ENCODE assay signal across 8 cellular contexts in the genomic region with DNA sequence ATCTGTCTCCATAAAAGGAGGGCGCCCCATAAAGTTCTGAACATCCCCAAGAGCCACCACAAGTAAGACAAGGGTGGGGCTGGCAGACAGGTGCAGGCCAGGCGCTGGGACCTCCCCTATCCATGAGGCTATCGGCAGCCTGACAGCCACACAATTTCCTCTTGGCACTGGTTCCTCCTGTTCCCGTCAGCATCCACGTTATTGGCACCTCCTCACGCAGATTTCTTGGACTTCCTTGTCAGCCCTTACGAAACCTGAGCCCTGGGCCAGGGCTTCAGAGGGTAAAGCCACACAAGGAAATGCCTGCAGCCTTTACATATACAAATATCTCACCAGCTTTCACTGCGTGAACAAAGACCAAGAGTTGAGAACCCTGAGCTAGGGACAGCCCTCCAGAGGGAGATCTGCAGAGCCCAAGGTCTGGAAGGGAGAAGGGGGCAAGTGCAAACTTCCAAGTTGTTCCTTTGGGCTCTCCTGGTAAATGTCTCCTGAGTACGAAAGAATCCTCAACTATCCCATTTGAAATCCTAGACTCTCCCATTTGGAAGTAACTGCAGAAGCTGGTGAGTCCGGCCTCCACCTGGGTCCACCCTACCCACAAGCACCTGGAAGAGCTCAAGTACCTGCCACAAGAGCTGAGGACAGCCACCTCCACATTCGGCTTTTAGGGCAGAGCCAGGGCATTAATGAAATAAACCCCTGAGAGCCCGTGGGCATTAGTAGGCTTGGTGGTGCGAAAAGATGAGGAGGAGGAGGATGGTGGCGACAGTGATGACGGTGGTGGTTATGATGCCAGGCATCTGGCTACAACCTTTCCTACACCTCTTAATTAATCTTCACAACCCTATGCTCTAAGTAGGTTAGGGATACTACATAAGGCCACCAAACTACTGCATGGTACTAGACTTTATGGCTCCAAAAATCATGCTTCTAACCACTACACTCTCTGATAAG. TPM values are rescaled to one million over a fixed set of nuclear protein-coding genes. Genes with fewer than 3 reads are reported as not detected.
A peak's percentile ranks its signal among the peaks of the same experiment; 100 is the strongest.
DNase-seq lines count a peak whose midpoint lies in the region; ATAC-seq and TF ChIP-seq lines count a peak whose summit lies in the region.

No MANE protein-coding gene starts in this region.

- TF ChIP-seq POLR2A in stomach (IDR thresholded peaks at IDR 0.05), result no peak

- H3K27me3 ChIP-seq in stomach (no peaks in the 10 kb centered on the region), SJCRH30 (no peaks in the 10 kb centered on the region)

- peak; percentile 13 for ATAC-seq in HG03378 (IDR thresholded peaks at IDR 0.05; ENCODE audit: unreplicated experiment)
- no peak for ATAC-seq in HG03469 (IDR thresholded peaks at IDR 0.05; ENCODE audit: unreplicated experiment)

- no peaks in the 10 kb centered on the region for H3K9me3 Mint-ChIP-seq in activated CD4-positive, alpha-beta T cell treated with anti-CD3 and anti-CD28 coated beads, Interleukin-2, amount 10 ng/mL, durations not matched to agents 24 days and 14 days

- TF ChIP-seq CTCF in fibroblast of villous mesenchyme (IDR thresholded peaks at IDR 0.05; ENCODE audit: insufficient read depth, low read depth, low read length) (no peak), stomach (IDR thresholded peaks at IDR 0.05) (no peak)

- 36 to 41% (median 37%) methylated on average over 15 of the region's 15 CpGs for WGBS in stomach, 5 donors

- H3K4me1 ChIP-seq in stomach, result peaks cover 50 to 79% (median 67%) of the 10 kb centered on the region in 4 donors
- 0 out of 2 replicates have a peak, but pooled peaks cover 5% of the 10 kb centered on the region for H3K4me1 ChIP-seq in SJCRH30

- intact Hi-C loops in activated CD4-positive, alpha-beta T cell treated with anti-CD3 and anti-CD28 coated beads, Interleukin-2, amount 10 ng/mL, durations not matched to agents 24 days and 14 days (cut with micrococcal nuclease), result loop anchor here (1.0 to 5.0 kb wide), 5 partner anchors 21 to 362 kb away; partner anchors contain the start of genes PPP4R3A and TRIP11
- intact Hi-C loops in stomach (cut with DNase I; ENCODE audit: low total_unique reads), result no loop called here

- H3K27ac ChIP-seq in stomach (peak overlapping the region; percentile 83 to 93 (median 89)), SJCRH30 (no peak overlapping the region)

- DNase-seq in activated CD8-positive, alpha-beta memory T cell treated with anti-CD3 and anti-CD28 coated beads, Interleukin-2, amount 50 U/mL, for 4 hours, result peak; percentile 38
- DNase-seq in activated CD8-positive, alpha-beta memory T cell treated with anti-CD3 and anti-CD28 coated beads for 24 hours, result no peak
- peak; percentile 82 for DNase-seq in activated CD4-positive, alpha-beta T cell treated with anti-CD3 and anti-CD28 coated beads, Interleukin-2, amount 10 ng/mL, durations not matched to agents 24 days and 14 days
- DNase-seq in fibroblast of villous mesenchyme (ENCODE audit: low read depth) (peak; percentile 17), stomach (peak; percentile 94), SJCRH30 (no peak)

- H3K4me1 Mint-ChIP-seq in activated CD4-positive, alpha-beta T cell treated with anti-CD3 and anti-CD28 coated beads, Interleukin-2, amount 10 ng/mL, durations not matched to agents 24 days and 14 days, result peaks cover 90% of the 10 kb centered on the region

- peaks cover 2% of the 10 kb centered on the region for H3K36me3 Mint-ChIP-seq in activated CD4-positive, alpha-beta T cell treated with anti-CD3 and anti-CD28 coated beads, Interleukin-2, amount 10 ng/mL, durations not matched to agents 24 days and 14 days (ENCODE audit: low read depth)

- peak; percentile 38 for TF ChIP-seq EP300 in stomach (IDR thresholded peaks at IDR 0.05)

- H3K27me3 Mint-ChIP-seq in activated CD4-positive, alpha-beta T cell treated with anti-CD3 and anti-CD28 coated beads, Interleukin-2, amount 10 ng/mL, durations not matched to agents 24 days and 14 days, result no peaks in the 10 kb centered on the region

- H3K9me3 ChIP-seq in stomach (peaks cover 0 to 7% (median 0%) of the 10 kb centered on the region in 4 donors), SJCRH30 (replicated peaks) (no peaks in the 10 kb centered on the region)

- H3K36me3 ChIP-seq in stomach (peaks cover 0 to 65% (median 40%) of the 10 kb centered on the region in 4 donors), SJCRH30 (no peaks in the 10 kb centered on the region; the same call in 1 of the 2 replicates)

- H3K4me3 Mint-ChIP-seq in activated CD4-positive, alpha-beta T cell treated with anti-CD3 and anti-CD28 coated beads, Interleukin-2, amount 10 ng/mL, durations not matched to agents 24 days and 14 days, result peak overlapping the region; percentile 89

- peak overlapping the region; percentile 91 for H3K27ac Mint-ChIP-seq in activated CD4-positive, alpha-beta T cell treated with anti-CD3 and anti-CD28 coated beads, Interleukin-2, amount 10 ng/mL, durations not matched to agents 24 days and 14 days

- no peak overlapping the region for H3K4me3 ChIP-seq in fibroblast of villous mesenchyme (ENCODE audit: low read depth, low read length)
- peak overlapping the region in 1 of 4 donors; percentile 18 for H3K4me3 ChIP-seq in stomach
- no peak overlapping the region for H3K4me3 ChIP-seq in SJCRH30

RNA-seq across cellular contexts. Expression of gene TC2N, which starts 5.5 kb away (rescaled TPM):
- total RNA-seq in activated CD4-positive, alpha-beta T cell treated with anti-CD3 and anti-CD28 coated beads, Interleukin-2, amount 10 ng/mL, durations not matched to agents 24 days and 14 days, result 18.6 and 19.3 TPM in 2 replicates
- total RNA-seq in fibroblast of villous mesenchyme (0.97 and 1.3 TPM in 2 replicates), stomach (100 to 1,000 TPM in 3 of 5 donors, 10 to 100 TPM in 2; 66.6 to 162 (median 106) TPM)
- polyA plus RNA-seq in stomach, result 10 to 100 TPM; 15.6 to 34.2 (median 19.7) TPM
- 0.26 and 0.41 TPM in 2 replicates for total RNA-seq in SJCRH30 (2014; rRNA removed; shearing (Covaris generic))

Comparison
In these comparisons a context has a peak if more than half of its experiments do, and no peak if none do; other contexts are left out.
1. DNase-seq: peak in activated CD8-positive, alpha-beta memory T cell treated with anti-CD3 and anti-CD28 coated beads, Interleukin-2, amount 50 U/mL, for 4 hours (single experiment), activated CD4-positive, alpha-beta T cell treated with anti-CD3 and anti-CD28 coated beads, Interleukin-2, amount 10 ng/mL, durations not matched to agents 24 days and 14 days (single experiment), fibroblast of villous mesenchyme (single experiment) and stomach (single experiment); none in activated CD8-positive, alpha-beta memory T cell treated with anti-CD3 and anti-CD28 coated beads for 24 hours (single experiment) and SJCRH30 (0 of 2).